8 cellular contexts compared by ENCODE assay signal in the genomic region with DNA sequence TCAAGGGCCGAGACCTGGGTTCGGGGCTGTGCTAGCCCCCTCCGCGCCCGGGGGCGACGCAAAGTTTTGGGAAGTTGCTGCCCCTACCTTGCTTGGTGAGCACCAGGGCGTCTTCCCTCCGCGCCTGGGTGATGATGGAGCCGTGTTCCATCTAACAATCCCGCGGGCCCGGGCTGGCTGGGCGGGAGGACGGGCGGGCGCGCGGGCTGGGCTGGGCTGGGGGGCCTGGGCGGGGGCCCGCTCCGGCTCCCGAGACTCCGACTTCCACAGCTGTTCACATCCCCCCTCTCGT. TPM values are rescaled to one million over a fixed set of nuclear protein-coding genes. Genes with fewer than 3 reads are reported as not detected.
DNase-seq lines count a peak whose midpoint lies in the region; ATAC-seq and TF ChIP-seq lines count a peak whose summit lies in the region.

No MANE protein-coding gene starts in this region.

- H3K18ac ChIP-seq in H9 (ENCODE audit: insufficient read length, low read depth, low read length): peak overlapping the region; percentile 91

- no peak overlapping the region for H3T11ph ChIP-seq in H9 (ENCODE audit: low read length)

- peaks cover 38% of the 10 kb centered on the region for H3K4me1 ChIP-seq in CD8-positive, alpha-beta T cell (ENCODE audit: insufficient read depth, low read length)
- H3K4me1 ChIP-seq in H9 (ENCODE audit: insufficient read depth, low read length): peaks cover 11% of the 10 kb centered on the region
- peaks cover 36% of the 10 kb centered on the region for H3K4me1 ChIP-seq in Panc1 (ENCODE audit: control insufficient read depth, insufficient read depth, low read length)

- no peaks in the 10 kb centered on the region for H3K36me3 ChIP-seq in CD8-positive, alpha-beta T cell (ENCODE audit: insufficient read depth, low read length)
- peaks cover 8% of the 10 kb centered on the region; the same call in 1 of the 2 replicates for H3K36me3 ChIP-seq in Panc1 (ENCODE audit: control insufficient read depth, insufficient read depth, low read length)

- no TSS peak for BruUV-seq in Panc1 (replicated peaks; lab: Mats Ljungman, UMichigan)

- H2AFZ ChIP-seq in H9 (ENCODE audit: low read length): no peak overlapping the region

- H3K9ac ChIP-seq in H9 (ENCODE audit: extremely low read depth, insufficient read length, low read length): peak overlapping the region; percentile 97

- no peak overlapping the region for H2BK20ac ChIP-seq in H9 (ENCODE audit: low read depth, low read length, poor library complexity, severe bottlenecking)

- no peaks in the 10 kb centered on the region for H3K27me3 ChIP-seq in CD8-positive, alpha-beta T cell (ENCODE audit: insufficient read depth, low read length)
- H3K27me3 ChIP-seq in H9 (ENCODE audit: insufficient read depth, low read length) (no peaks in the 10 kb centered on the region), Panc1 (ENCODE audit: control insufficient read depth, insufficient read depth, low read length) (no peaks in the 10 kb centered on the region)

- peak overlapping the region; percentile 98 for H3K14ac ChIP-seq in H9 (ENCODE audit: insufficient read depth, low read length)

- peaks cover 20% of the 10 kb centered on the region for H3K23me2 ChIP-seq in H9 (ENCODE audit: insufficient read length, low read depth, low read length, poor library complexity, severe bottlenecking)

- intact Hi-C loops in CD8-positive, alpha-beta T cell (cut with DNase I, micrococcal nuclease): loop anchor here (1.0 to 10.0 kb wide), 8 partner anchors 8 to 381 kb away; a partner anchor contains a TSS
- intact Hi-C loops in Panc1 (cut with micrococcal nuclease; ENCODE audit: unreplicated experiment): no loop called here

- peak overlapping the region; percentile 20 for H3K56ac ChIP-seq in H9 (ENCODE audit: insufficient read length, low read depth, low read length)

- peak overlapping the region; percentile 81 for H3K27ac Mint-ChIP-seq in CD8-positive, alpha-beta T cell
- peak overlapping the region in 2 of 3 experiments; percentile 55 to 93; a peak in 4 of 7 replicates for H3K27ac Mint-ChIP-seq in H9
- H3K27ac Mint-ChIP-seq in effector memory CD8-positive, alpha-beta T cell: peak overlapping the region; percentile 84 to 98
- no peak overlapping the region for H3K27ac Mint-ChIP-seq in natural killer cell treated with Interleukin-12 subunit alpha and Interleukin-12 subunit beta and Interleukin-15 and Interleukin-18, amount 100 ng/mL, for 72 hours

- no peaks in the 10 kb centered on the region for H3K79me1 ChIP-seq in H9 (ENCODE audit: insufficient read depth, low read depth, low read length, poor library complexity, severe bottlenecking)

- TF ChIP-seq CTCF in CD8-positive, alpha-beta T cell (IDR thresholded peaks at IDR 0.05): no peak
- TF ChIP-seq CTCF in H9 (conservative IDR thresholded peaks at IDR 0.05) (no peak), Panc1 (IDR thresholded peaks at IDR 0.05) (no peak)

- H2BK15ac ChIP-seq in H9 (ENCODE audit: low read depth, low read length): no peak overlapping the region; the same call in 1 of the 2 replicates

- H3K79me2 ChIP-seq in H9 (ENCODE audit: insufficient read depth, low read length): peaks cover 25% of the 10 kb centered on the region; the same call in 1 of the 2 replicates

- H3K4ac ChIP-seq in H9 (ENCODE audit: low read depth, low read length): peak overlapping the region; percentile 64

- peaks cover under 1% of the 10 kb centered on the region for H3K27me3 Mint-ChIP-seq in CD8-positive, alpha-beta T cell (ENCODE audit: low read depth)
- H3K27me3 Mint-ChIP-seq in H9 (ENCODE audit: low read depth): peaks cover 11% of the 10 kb centered on the region
- peaks cover 0 to 4% of the 10 kb centered on the region in 2 donors for H3K27me3 Mint-ChIP-seq in effector memory CD8-positive, alpha-beta T cell
- peaks cover 4 to 6% of the 10 kb centered on the region in 2 donors for H3K27me3 Mint-ChIP-seq in natural killer cell treated with Interleukin-12 subunit alpha and Interleukin-12 subunit beta and Interleukin-15 and Interleukin-18, amount 100 ng/mL, for 72 hours

- peak in 2 of 7 experiments; percentile 40 to 50 for DNase-seq in CD8-positive, alpha-beta T cell
- DNase-seq in H9 (no peak), Panc1 (ENCODE audit: low read depth, low spot score) (no peak), epidermal melanocyte (ENCODE audit: insufficient read length, low spot score) (no peak), hepatic stellate cell (ENCODE audit: low spot score) (no peak), NCI-H774 (lab: John Stamatoyannopoulos, UW) (no peak)
- peak in 1 of 3 experiments; percentile 19 for DNase-seq in effector memory CD8-positive, alpha-beta T cell
- no peak for DNase-seq in natural killer cell treated with Interleukin-12 subunit alpha and Interleukin-12 subunit beta and Interleukin-15 and Interleukin-18, amount 100 ng/mL, for 72 hours (ENCODE audit: low spot score)

- H4K91ac ChIP-seq in H9 (ENCODE audit: insufficient read length, low read depth, low read length): peak overlapping the region; percentile 34

- no peak overlapping the region for H2BK120ac ChIP-seq in H9 (ENCODE audit: low read depth, low read length, poor library complexity, severe bottlenecking)

- H4K20me1 ChIP-seq in H9 (ENCODE audit: control insufficient read depth, insufficient read depth, insufficient read length): no peaks in the 10 kb centered on the region

- H3K23ac ChIP-seq in H9 (ENCODE audit: insufficient read length, low read depth, low read length): no peak overlapping the region

- peak overlapping the region; percentile 81 for H3K27ac ChIP-seq in CD8-positive, alpha-beta T cell (ENCODE audit: low read depth, low read length)
- H3K27ac ChIP-seq in H9 (ENCODE audit: insufficient read length, low read depth, low read length) (peak overlapping the region; percentile 81), Panc1 (ENCODE audit: low read length) (peak overlapping the region; percentile 94)

- peak overlapping the region; percentile 58 for H3K4me2 ChIP-seq in H9 (ENCODE audit: insufficient read depth, insufficient read length, low read length)

- peak overlapping the region; percentile 87 for H3K4me3 Mint-ChIP-seq in CD8-positive, alpha-beta T cell
- H3K4me3 Mint-ChIP-seq in H9: peak overlapping the region; percentile 81 to 87
- H3K4me3 Mint-ChIP-seq in effector memory CD8-positive, alpha-beta T cell: peak overlapping the region; percentile 84
- peak overlapping the region; percentile 86 for H3K4me3 Mint-ChIP-seq in natural killer cell treated with Interleukin-12 subunit alpha and Interleukin-12 subunit beta and Interleukin-15 and Interleukin-18, amount 100 ng/mL, for 72 hours

- in situ Hi-C loops in Panc1 (cut with HindIII; ENCODE audit: low pct_unique_long_range_greater_than_20kb, low sequenced_read_pairs): no loop called here

- no peak overlapping the region for H4K8ac ChIP-seq in H9 (replicated peaks; ENCODE audit: insufficient read length, low read depth, low read length)

- H2BK12ac ChIP-seq in H9 (ENCODE audit: insufficient read length, low read depth, low read length): peak overlapping the region; percentile 94

- H3K4me3 ChIP-seq in CD8-positive, alpha-beta T cell (ENCODE audit: low read depth, low read length): peak overlapping the region; percentile 95
- H3K4me3 ChIP-seq in Panc1 (ENCODE audit: low read depth in 2 of 2, low read length in 2 of 2): peak overlapping the region; percentile 93 to 94

- no peaks in the 10 kb centered on the region for H3K9me3 ChIP-seq in CD8-positive, alpha-beta T cell (ENCODE audit: low read length)
- H3K9me3 ChIP-seq in H9 (ENCODE audit: control insufficient read depth, low read depth, low read length): no peaks in the 10 kb centered on the region
- H3K9me3 ChIP-seq in Panc1 (ENCODE audit: control insufficient read depth, insufficient read depth, low read depth, low read length): no peaks in the 10 kb centered on the region

- H2AK5ac ChIP-seq in H9 (ENCODE audit: insufficient read length, low read length): no peak overlapping the region

- H3K4me1 Mint-ChIP-seq in CD8-positive, alpha-beta T cell (ENCODE audit: low read depth): peaks cover 46% of the 10 kb centered on the region
- H3K4me1 Mint-ChIP-seq in H9: peaks cover 48 to 50% of the 10 kb centered on the region in 2 experiments
- peaks cover 38 to 46% of the 10 kb centered on the region in 2 donors for H3K4me1 Mint-ChIP-seq in effector memory CD8-positive, alpha-beta T cell (ENCODE audit: low read depth in 2 of 2)
- peaks cover 32 to 39% of the 10 kb centered on the region in 2 donors for H3K4me1 Mint-ChIP-seq in natural killer cell treated with Interleukin-12 subunit alpha and Interleukin-12 subunit beta and Interleukin-15 and Interleukin-18, amount 100 ng/mL, for 72 hours (ENCODE audit: low read depth in 2 of 2)

- H3K36me3 Mint-ChIP-seq in CD8-positive, alpha-beta T cell: peaks cover 7% of the 10 kb centered on the region
- peaks cover 0 to 2% (median 0%) of the 10 kb centered on the region in 3 experiments; a peak in 3 of 7 replicates for H3K36me3 Mint-ChIP-seq in H9 (ENCODE audit: insufficient read depth in 1 of 3, low read depth in 3 of 3)
- peaks cover 42% of the 10 kb centered on the region for H3K36me3 Mint-ChIP-seq in effector memory CD8-positive, alpha-beta T cell (ENCODE audit: insufficient read depth)
- H3K36me3 Mint-ChIP-seq in natural killer cell treated with Interleukin-12 subunit alpha and Interleukin-12 subunit beta and Interleukin-15 and Interleukin-18, amount 100 ng/mL, for 72 hours: no peaks in the 10 kb centered on the region

- CTCF ChIA-PET in CD8-positive, alpha-beta T cell (lab: Charles Lee): interaction anchor here (0.9 to 3.1 kb wide), 7 partner anchors 9 to 106 kb away, joined by 3 to 13 read pairs (median 7); no protein-coding TSS in a partner anchor
- CTCF ChIA-PET in Panc1 (lab: Charles Lee): interaction anchor here (0.6 kb wide), 1 partner anchor 13 kb away, joined by 11 read pairs; no protein-coding TSS in a partner anchor

- H4K5ac ChIP-seq in H9 (ENCODE audit: insufficient read length, low read depth, low read length): peak overlapping the region; percentile 83

- no peak overlapping the region for H2BK5ac ChIP-seq in H9 (ENCODE audit: insufficient read length, low read length)

- WGBS in H9 (ENCODE audit: extremely low coverage, insufficient read length, low lambda C conversion rate): no CpG with 5 or more reads among the region's 26 CpGs

- POLR2A ChIA-PET in CD8-positive, alpha-beta T cell (lab: Charles Lee): interaction anchor here (0.7 to 2.3 kb wide), 9 partner anchors 9 to 95 kb away, joined by 3 to 16 read pairs (median 5); a partner anchor contains a TSS
- POLR2A ChIA-PET in Panc1 (lab: Charles Lee): interaction anchor here (0.6 to 1.8 kb wide), 4 partner anchors 47 to 1916 kb away, joined by 7 to 23 read pairs (median 12); no protein-coding TSS in a partner anchor

- ATAC-seq in CD8-positive, alpha-beta T cell: peak; percentile 18
- peak; percentile 32 for ATAC-seq in Panc1
- ATAC-seq in effector memory CD8-positive, alpha-beta T cell (replicated peaks): peak; percentile 13
- ATAC-seq in natural killer cell treated with Interleukin-12 subunit alpha and Interleukin-12 subunit beta and Interleukin-15 and Interleukin-18, amount 100 ng/mL, for 72 hours: peak in 1 of 2 donors; percentile 14

- no peaks in the 10 kb centered on the region for H3K9me3 Mint-ChIP-seq in CD8-positive, alpha-beta T cell
- no peaks in the 10 kb centered on the region for H3K9me3 Mint-ChIP-seq in H9
- no peaks in the 10 kb centered on the region for H3K9me3 Mint-ChIP-seq in effector memory CD8-positive, alpha-beta T cell
- no peaks in the 10 kb centered on the region for H3K9me3 Mint-ChIP-seq in natural killer cell treated with Interleukin-12 subunit alpha and Interleukin-12 subunit beta and Interleukin-15 and Interleukin-18, amount 100 ng/mL, for 72 hours

RNA-seq across cellular contexts. Expression of a gene that starts 0.3 kb away (rescaled TPM):
- 10 to 100 TPM; 68.1 to 70.5 TPM for total RNA-seq in CD8-positive, alpha-beta T cell
- total RNA-seq in H9 (2021) (97.5 and 103 TPM in 2 replicates), Panc1 (2021; ENCODE audit: unreplicated experiment) (120 TPM)
- 141 TPM for polyA plus RNA-seq in Panc1 (2012; ENCODE audit: insufficient read length)
- total RNA-seq in natural killer cell treated with Interleukin-12 subunit alpha and Interleukin-12 subunit beta and Interleukin-15 and Interleukin-18, amount 100 ng/mL, for 72 hours: 10 to 100 TPM; 52.7 to 53.9 TPM

RNA-seq across cellular contexts. Expression of a gene that starts 27.7 kb away (rescaled TPM):
- total RNA-seq in CD8-positive, alpha-beta T cell: 1 to 10 TPM in 1 of 2 experiments, under 1 TPM in 1; 0.65 to 1.1 TPM
- total RNA-seq in H9 (2021) (1.9 and 2.2 TPM in 2 replicates), Panc1 (2021; ENCODE audit: unreplicated experiment) (3.1 TPM)
- polyA plus RNA-seq in Panc1 (2012; ENCODE audit: insufficient read length): 2.6 TPM
- 1 to 10 TPM; 1.7 TPM for total RNA-seq in natural killer cell treated with Interleukin-12 subunit alpha and Interleukin-12 subunit beta and Interleukin-15 and Interleukin-18, amount 100 ng/mL, for 72 hours

Comparison
In these comparisons a context has a peak if more than half of its experiments do, and no peak if none do; other contexts are left out.
1. H3K27ac Mint-ChIP-seq: peak in CD8-positive, alpha-beta T cell (single experiment), H9 (2 of 3) and effector memory CD8-positive, alpha-beta T cell (2 of 2); none in natural killer cell treated with Interleukin-12 subunit alpha and Interleukin-12 subunit beta and Interleukin-15 and Interleukin-18, amount 100 ng/mL, for 72 hours (0 of 2).
2. Peak in every context shown above with its lines, with median percentiles within 50 percentile points of each other: H3K27ac ChIP-seq and H3K4me3 Mint-ChIP-seq.